In genomic region chr19:44661904-44662303, GRCh38 we compare ENCODE assay signal across 2 cellular contexts.
TF ChIP-seq lines count a peak whose summit lies in the region.

No MANE protein-coding gene starts in this region.

TF ChIP-seq in A549, 52 proteins besides CTCF, POLR2A, EP300 and RAD21:
- no peak for TF ChIP-seq JUNB (IDR thresholded peaks at IDR 0.05)
- TF ChIP-seq POLR2AphosphoS2 (conservative IDR thresholded peaks at IDR 0.05; ENCODE audit: low read length), result peak; percentile 80; the same call in 1 of the 2 replicates

TF ChIP-seq in HepG2, 621 proteins besides CTCF, POLR2A, EP300 and RAD21:
- no peak for TF ChIP-seq ZNF263 (CRISPR knock-in tag; IDR thresholded peaks at IDR 0.05)
- 0 out of 2 replicates have a peak, but pooled peaks have one; percentile 20 for TF ChIP-seq POLR2G (IDR thresholded peaks at IDR 0.05; ENCODE audit: low read depth, low read length)
